In the genomic region with DNA sequence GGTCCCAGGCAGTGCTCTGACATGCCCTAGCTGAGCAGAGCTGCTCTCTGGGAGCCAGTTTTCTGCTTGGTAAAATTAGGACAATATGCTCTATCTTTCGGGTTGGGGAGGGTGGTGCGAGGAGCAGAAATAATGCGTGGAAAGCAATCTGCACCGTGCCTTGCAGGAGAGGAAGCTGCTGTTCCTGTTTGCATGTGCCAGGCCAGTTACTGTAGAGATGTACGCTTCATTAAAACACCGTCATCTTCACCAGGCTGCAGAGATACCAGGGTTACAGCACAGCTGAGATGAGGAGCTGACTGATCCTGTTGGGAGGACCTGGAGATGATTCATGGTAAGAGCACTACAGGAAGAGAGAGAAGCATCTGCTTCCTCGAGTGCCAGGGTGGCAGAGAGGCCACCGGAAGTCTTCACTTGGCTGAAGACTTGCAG, we compare ENCODE assay signal across 8 cellular contexts. TPM values are rescaled to one million over a fixed set of nuclear protein-coding genes. Genes with fewer than 3 reads are reported as not detected.
A peak's percentile ranks its signal among the peaks of the same experiment; 100 is the strongest.
DNase-seq lines count a peak whose midpoint lies in the region; ATAC-seq and TF ChIP-seq lines count a peak whose summit lies in the region.

No MANE protein-coding gene starts in this region.

- TF ChIP-seq CTCF in mucosa of descending colon (IDR thresholded peaks at IDR 0.05), result no peak

- peaks cover 4% of the 10 kb centered on the region for H3K9me3 Mint-ChIP-seq in activated T-helper 1 cell treated with anti-CD3 and anti-CD28 coated beads, Interleukin-12 subunit alpha, Interleukin-12 subunit beta, Interleukin-2, Interleukin-4 antibody, amounts not matched to agents 30 ng/mL and 10 ng/mL and 1 ng/mL, durations not matched to agents 14 hours and 24 hours and 36 hours

- peaks cover 30% of the 10 kb centered on the region for H3K4me1 Mint-ChIP-seq in activated T-helper 1 cell treated with anti-CD3 and anti-CD28 coated beads, Interleukin-12 subunit alpha, Interleukin-12 subunit beta, Interleukin-2, Interleukin-4 antibody, amounts not matched to agents 30 ng/mL and 10 ng/mL and 1 ng/mL, durations not matched to agents 14 hours and 24 hours and 36 hours (ENCODE audit: low read depth)

- H3K79me2 ChIP-seq in Karpas-422 (ENCODE audit: low read length), result no peaks in the 10 kb centered on the region

- H3K9me3 ChIP-seq in Karpas-422 (ENCODE audit: low read length) (no peaks in the 10 kb centered on the region), mucosa of descending colon (no peaks in the 10 kb centered on the region)

- H3K27ac Mint-ChIP-seq in activated T-helper 1 cell treated with anti-CD3 and anti-CD28 coated beads, Interleukin-12 subunit alpha, Interleukin-12 subunit beta, Interleukin-2, Interleukin-4 antibody, amounts not matched to agents 30 ng/mL and 10 ng/mL and 1 ng/mL, durations not matched to agents 14 hours and 24 hours and 36 hours, result peak overlapping the region; percentile 54

- no peak overlapping the region for H3K4me2 ChIP-seq in Karpas-422 (ENCODE audit: low read depth, low read length, poor library complexity, severe bottlenecking)

- peaks cover 5% of the 10 kb centered on the region for H3K36me3 Mint-ChIP-seq in activated T-helper 1 cell treated with anti-CD3 and anti-CD28 coated beads, Interleukin-12 subunit alpha, Interleukin-12 subunit beta, Interleukin-2, Interleukin-4 antibody, amounts not matched to agents 30 ng/mL and 10 ng/mL and 1 ng/mL, durations not matched to agents 14 hours and 24 hours and 36 hours (ENCODE audit: low read depth)

- peak overlapping the region; percentile 41; the same call in 1 of the 2 replicates for H2AFZ ChIP-seq in Karpas-422 (ENCODE audit: low read length)

- H3K36me3 ChIP-seq in Karpas-422 (ENCODE audit: insufficient read depth, low read length) (no peaks in the 10 kb centered on the region), mucosa of descending colon (ENCODE audit: low read depth) (no peaks in the 10 kb centered on the region)

- H3K9me2 ChIP-seq in Karpas-422 (replicated peaks; ENCODE audit: insufficient read depth, low read length), result no peaks in the 10 kb centered on the region

- H3K4me3 Mint-ChIP-seq in activated T-helper 1 cell treated with anti-CD3 and anti-CD28 coated beads, Interleukin-12 subunit alpha, Interleukin-12 subunit beta, Interleukin-2, Interleukin-4 antibody, amounts not matched to agents 30 ng/mL and 10 ng/mL and 1 ng/mL, durations not matched to agents 14 hours and 24 hours and 36 hours, result peak overlapping the region; percentile 9

- H3K9ac ChIP-seq in Karpas-422 (ENCODE audit: low read length), result no peak overlapping the region

- peak; percentile 55 for ATAC-seq in mucosa of descending colon
- ATAC-seq in HG03342 (IDR thresholded peaks at IDR 0.05; ENCODE audit: unreplicated experiment), result no peak

- no peaks in the 10 kb centered on the region for H4K20me1 ChIP-seq in Karpas-422 (ENCODE audit: insufficient read depth, low read depth, low read length)

- H3K27me3 Mint-ChIP-seq in activated T-helper 1 cell treated with anti-CD3 and anti-CD28 coated beads, Interleukin-12 subunit alpha, Interleukin-12 subunit beta, Interleukin-2, Interleukin-4 antibody, amounts not matched to agents 30 ng/mL and 10 ng/mL and 1 ng/mL, durations not matched to agents 14 hours and 24 hours and 36 hours (ENCODE audit: insufficient read depth), result no peaks in the 10 kb centered on the region

- intact Hi-C loops in activated T-helper 1 cell treated with anti-CD3 and anti-CD28 coated beads, Interleukin-12 subunit alpha, Interleukin-12 subunit beta, Interleukin-2, Interleukin-4 antibody, amounts not matched to agents 30 ng/mL and 10 ng/mL and 1 ng/mL, durations not matched to agents 14 hours and 24 hours and 36 hours (cut with micrococcal nuclease), result no loop called here
- intact Hi-C loops in mucosa of descending colon (cut with DNase I, micrococcal nuclease), result no loop called here

- H3K4me1 ChIP-seq in Karpas-422 (ENCODE audit: low read length) (peaks cover 13% of the 10 kb centered on the region), mucosa of descending colon (ENCODE audit: low read depth) (no peaks in the 10 kb centered on the region)

- H3K4me3 ChIP-seq in Karpas-422 (ENCODE audit: low read length), result no peak overlapping the region
- no peak overlapping the region for H3K4me3 ChIP-seq in mucosa of descending colon

- peak; percentile 14 for DNase-seq in CMK (ENCODE audit: low read depth)
- no peak for DNase-seq in Karpas-422
- DNase-seq in activated T-helper 1 cell treated with anti-CD3 and anti-CD28 coated beads, Interleukin-12 subunit alpha, Interleukin-12 subunit beta, Interleukin-2, Interleukin-4 antibody, amounts not matched to agents 30 ng/mL and 10 ng/mL and 1 ng/mL, durations not matched to agents 14 hours and 24 hours and 36 hours (ENCODE audit: low spot score), result no peak
- DNase-seq in mucosa of descending colon, result no peak
- no peak for DNase-seq in T-helper 9 cell
- no peak for DNase-seq in iPS-NIHi7 (ENCODE audit: extremely low spot score)
- no peak for DNase-seq in DMS79 treated with DMSO at 0.1 percent for 48 hours (lab: John Stamatoyannopoulos, UW)

- H3K27me3 ChIP-seq in Karpas-422 (ENCODE audit: low read length), result no peaks in the 10 kb centered on the region

- no peak overlapping the region for H3K27ac ChIP-seq in Karpas-422 (ENCODE audit: low read length)

RNA-seq across cellular contexts. Expression of gene IRF2, which starts 29.5 kb away (rescaled TPM):
- total RNA-seq in Karpas-422 (2014; rRNA removed; shearing (Covaris generic); ENCODE audit: low replicate concordance), result 29.8 and 35.5 TPM in 2 replicates
- total RNA-seq in activated T-helper 1 cell treated with anti-CD3 and anti-CD28 coated beads, Interleukin-12 subunit alpha, Interleukin-12 subunit beta, Interleukin-2, Interleukin-4 antibody, amounts not matched to agents 30 ng/mL and 10 ng/mL and 1 ng/mL, durations not matched to agents 14 hours and 24 hours and 36 hours, result 64.2 and 75.8 TPM in 2 replicates
- 10 to 100 TPM; 39.3 to 59.8 (median 53.5) TPM for total RNA-seq in mucosa of descending colon
